19 cellular contexts compared by ENCODE assay signal in the genomic region with DNA sequence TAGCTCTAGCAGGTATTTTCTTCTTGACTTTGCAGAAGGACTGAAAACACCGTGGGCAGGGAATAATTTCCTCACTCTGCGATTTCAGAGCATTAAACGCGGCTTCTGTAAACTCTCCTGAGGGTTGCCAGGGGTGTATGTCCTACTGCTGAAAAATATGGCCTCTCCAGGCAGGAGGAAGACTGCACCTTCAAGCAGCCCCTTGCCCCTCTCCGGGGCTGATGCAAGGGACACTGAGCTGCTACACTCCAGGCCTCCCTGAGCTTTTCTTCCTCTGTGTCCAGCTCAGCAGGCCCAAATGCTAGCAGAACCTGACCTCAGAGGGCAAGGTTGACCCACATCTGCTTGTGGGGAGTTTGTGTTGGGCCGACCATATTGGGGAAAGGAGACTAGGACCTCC. TPM values are rescaled to one million over a fixed set of nuclear protein-coding genes. Genes with fewer than 3 reads are reported as not detected.
DNase-seq lines count a peak whose midpoint lies in the region; ATAC-seq, FAIRE-seq and TF ChIP-seq lines count a peak whose summit lies in the region.
"Had no signal": no experiment of that assay in that cellular context is flagged by ENCODE, and none has a peak within 500 bp of the region (broad histone marks: within the 10 kb centered on the region; RNA-seq: fewer than 3 reads in every experiment).

No MANE protein-coding gene starts in this region.

- no peak overlapping the region for H4K8ac ChIP-seq in trophoblast cell (ENCODE audit: low read depth, low read length)

- H2AFZ ChIP-seq in Loucy (ENCODE audit: low read length) (no peak overlapping the region), trophoblast cell (ENCODE audit: insufficient read depth, low read length, poor library complexity) (no peak overlapping the region)

- peak overlapping the region; percentile 94 for H3K27ac Mint-ChIP-seq in CD4-positive, alpha-beta T cell
- peak overlapping the region; percentile 99 for H3K27ac Mint-ChIP-seq in activated naive CD8-positive, alpha-beta T cell treated with anti-CD3 and anti-CD28 coated beads for 36 hours
- peak overlapping the region; percentile 39 to 54 for H3K27ac Mint-ChIP-seq in natural killer cell treated with Interleukin-12 subunit alpha and Interleukin-12 subunit beta and Interleukin-15 and Interleukin-18, amount 100 ng/mL, for 72 hours

- no peak overlapping the region for H3K23ac ChIP-seq in trophoblast cell (ENCODE audit: low read length)

- no peak overlapping the region for H2BK120ac ChIP-seq in trophoblast cell (ENCODE audit: insufficient read depth, low read length, poor library complexity)

- H3K36me3 ChIP-seq in Loucy (ENCODE audit: insufficient read depth, low read length): no peaks in the 10 kb centered on the region
- no peaks in the 10 kb centered on the region for H3K36me3 ChIP-seq in trophoblast cell (ENCODE audit: control insufficient read depth in 1 of 2, insufficient read depth in 2 of 2, low read length in 2 of 2)
- no peaks in the 10 kb centered on the region for H3K36me3 ChIP-seq in breast epithelium
- no peaks in the 10 kb centered on the region for H3K36me3 ChIP-seq in pancreas
- H3K36me3 ChIP-seq: HAP-1, right atrium auricular region had no signal

- TF ChIP-seq POLR2A in breast epithelium (IDR thresholded peaks at IDR 0.05): no peak

- H3K27me3 Mint-ChIP-seq in CD4-positive, alpha-beta T cell: no peaks in the 10 kb centered on the region
- no peaks in the 10 kb centered on the region for H3K27me3 Mint-ChIP-seq in activated naive CD8-positive, alpha-beta T cell treated with anti-CD3 and anti-CD28 coated beads for 36 hours
- peaks cover 5 to 7% of the 10 kb centered on the region in 2 donors for H3K27me3 Mint-ChIP-seq in natural killer cell treated with Interleukin-12 subunit alpha and Interleukin-12 subunit beta and Interleukin-15 and Interleukin-18, amount 100 ng/mL, for 72 hours

- DNase-seq in CD4-positive, alpha-beta T cell: no peak
- no peak for DNase-seq in activated naive CD8-positive, alpha-beta T cell treated with anti-CD3 and anti-CD28 coated beads for 36 hours
- no peak for DNase-seq in natural killer cell treated with Interleukin-12 subunit alpha and Interleukin-12 subunit beta and Interleukin-15 and Interleukin-18, amount 100 ng/mL, for 72 hours (ENCODE audit: low spot score)
- no peak for DNase-seq in trophoblast cell
- no peak for DNase-seq in breast epithelium (ENCODE audit: low spot score in 2 of 2)
- DNase-seq in RCC 7860 (ENCODE audit: low spot score): no peak
- no peak for DNase-seq in pancreas
- DNase-seq: activated CD4-positive, CD25-positive, alpha-beta regulatory T cell; AML-193; DMS53; Kasumi-1; mammary epithelial cell; NCI-H1417; NCI-H2227 treated with DMSO at 0.1 percent for 48 hours; stimulated activated CD4-positive, alpha-beta T cell treated with anti-CD3 and anti-CD28 coated beads, Interleukin-2, amount 100 ng/mL, for 24 hours had no signal

- H4K12ac ChIP-seq in trophoblast cell (ENCODE audit: low read depth, low read length): no peak overlapping the region

- H3K4ac ChIP-seq in trophoblast cell (ENCODE audit: low read depth, low read length): no peak overlapping the region

- H3K4me3 Mint-ChIP-seq in CD4-positive, alpha-beta T cell: peak overlapping the region; percentile 90
- H3K4me3 Mint-ChIP-seq in activated naive CD8-positive, alpha-beta T cell treated with anti-CD3 and anti-CD28 coated beads for 36 hours: peak overlapping the region; percentile 91
- peak overlapping the region; percentile 84 for H3K4me3 Mint-ChIP-seq in natural killer cell treated with Interleukin-12 subunit alpha and Interleukin-12 subunit beta and Interleukin-15 and Interleukin-18, amount 100 ng/mL, for 72 hours

- no peaks in the 10 kb centered on the region for H3K79me1 ChIP-seq in trophoblast cell (ENCODE audit: low read length)

- H3K9me3 Mint-ChIP-seq in CD4-positive, alpha-beta T cell: no peaks in the 10 kb centered on the region
- no peaks in the 10 kb centered on the region for H3K9me3 Mint-ChIP-seq in activated naive CD8-positive, alpha-beta T cell treated with anti-CD3 and anti-CD28 coated beads for 36 hours
- H3K9me3 Mint-ChIP-seq in natural killer cell treated with Interleukin-12 subunit alpha and Interleukin-12 subunit beta and Interleukin-15 and Interleukin-18, amount 100 ng/mL, for 72 hours: no peaks in the 10 kb centered on the region

- peaks cover 18% of the 10 kb centered on the region; the same call in 1 of the 2 replicates for H3K79me2 ChIP-seq in Loucy (ENCODE audit: insufficient read depth, low read length)
- H3K79me2 ChIP-seq in trophoblast cell (ENCODE audit: control insufficient read depth, insufficient read depth, low read length, poor library complexity): no peaks in the 10 kb centered on the region

- peaks cover 50% of the 10 kb centered on the region for H3K4me1 ChIP-seq in Loucy (ENCODE audit: insufficient read depth, low read length, poor library complexity, severe bottlenecking)
- H3K4me1 ChIP-seq in trophoblast cell (ENCODE audit: control insufficient read depth in 1 of 2, insufficient read depth in 2 of 2, low read length in 2 of 2): no peaks in the 10 kb centered on the region
- no peaks in the 10 kb centered on the region for H3K4me1 ChIP-seq in breast epithelium
- H3K4me1 ChIP-seq in pancreas: no peaks in the 10 kb centered on the region
- H3K4me1 ChIP-seq: HAP-1, right atrium auricular region had no signal

- H2BK5ac ChIP-seq in trophoblast cell (ENCODE audit: low read depth, low read length, poor library complexity): no peak overlapping the region

- H3K4me2 ChIP-seq in Loucy (ENCODE audit: low read depth, low read length, poor library complexity, severe bottlenecking): peak overlapping the region; percentile 97
- no peak overlapping the region for H3K4me2 ChIP-seq in trophoblast cell (ENCODE audit: low read length)

- peak overlapping the region; percentile 82 for H3K9ac ChIP-seq in Loucy (ENCODE audit: low read depth, low read length, poor library complexity, severe bottlenecking)
- H3K9ac ChIP-seq in trophoblast cell (ENCODE audit: low read length): no peak overlapping the region

- no peaks in the 10 kb centered on the region for H3K9me3 ChIP-seq in CD4-positive, alpha-beta T cell (ENCODE audit: control insufficient read depth, low read length)
- H3K9me3 ChIP-seq in Loucy (ENCODE audit: insufficient read depth, low read depth, low read length) (no peaks in the 10 kb centered on the region), trophoblast cell (ENCODE audit: insufficient read depth, low read depth, low read length) (no peaks in the 10 kb centered on the region), breast epithelium (no peaks in the 10 kb centered on the region), pancreas (no peaks in the 10 kb centered on the region)
- H3K9me3 ChIP-seq: HAP-1, right atrium auricular region had no signal

- H3K36me3 Mint-ChIP-seq in CD4-positive, alpha-beta T cell (ENCODE audit: low read depth): peaks cover 70% of the 10 kb centered on the region
- peaks cover 54% of the 10 kb centered on the region for H3K36me3 Mint-ChIP-seq in activated naive CD8-positive, alpha-beta T cell treated with anti-CD3 and anti-CD28 coated beads for 36 hours
- no peaks in the 10 kb centered on the region for H3K36me3 Mint-ChIP-seq in natural killer cell treated with Interleukin-12 subunit alpha and Interleukin-12 subunit beta and Interleukin-15 and Interleukin-18, amount 100 ng/mL, for 72 hours

- no peaks in the 10 kb centered on the region for H4K20me1 ChIP-seq in Loucy (ENCODE audit: insufficient read depth, low read length, poor library complexity, severe bottlenecking)

- CTCF ChIA-PET in CD4-positive, alpha-beta T cell (lab: Charles Lee): no interaction called here

- FAIRE-seq in RCC 7860 (lab: Jason Lieb, UNC) (no peak), pancreas (lab: Jason Lieb, UNC) (no peak)
- FAIRE-seq: GM18507 had no signal

- H2AK5ac ChIP-seq in trophoblast cell (ENCODE audit: low read length): no peak overlapping the region

- H2BK12ac ChIP-seq in trophoblast cell (ENCODE audit: low read length): no peak overlapping the region

- no CpG with 5 or more reads among the region's 6 CpGs for WGBS in trophoblast cell (ENCODE audit: extremely low coverage, insufficient coverage, insufficient read length)
- 74 to 75% methylated on average over 6 of the region's 6 CpGs for WGBS in pancreas, 2 donors

- ATAC-seq in CD4-positive, alpha-beta T cell (ENCODE audit: poor library complexity): no peak
- no peak for ATAC-seq in natural killer cell treated with Interleukin-12 subunit alpha and Interleukin-12 subunit beta and Interleukin-15 and Interleukin-18, amount 100 ng/mL, for 72 hours
- ATAC-seq in pancreas: no peak

- peaks cover 57% of the 10 kb centered on the region for H3K4me1 Mint-ChIP-seq in CD4-positive, alpha-beta T cell (ENCODE audit: low read depth)
- peaks cover 52% of the 10 kb centered on the region for H3K4me1 Mint-ChIP-seq in activated naive CD8-positive, alpha-beta T cell treated with anti-CD3 and anti-CD28 coated beads for 36 hours
- H3K4me1 Mint-ChIP-seq in natural killer cell treated with Interleukin-12 subunit alpha and Interleukin-12 subunit beta and Interleukin-15 and Interleukin-18, amount 100 ng/mL, for 72 hours (ENCODE audit: low read depth in 2 of 2): peaks cover 46 to 51% of the 10 kb centered on the region in 2 donors

- no peak overlapping the region for H4K91ac ChIP-seq in trophoblast cell (ENCODE audit: low read depth, low read length)

- H3K4me3 ChIP-seq in Loucy (ENCODE audit: low read length, poor library complexity, severe bottlenecking) (peak overlapping the region; percentile 76), trophoblast cell (ENCODE audit: low read depth, low read length) (no peak overlapping the region), breast epithelium (no peak overlapping the region), pancreas (no peak overlapping the region)
- H3K4me3 ChIP-seq: HAP-1, right atrium auricular region had no signal

- H3K27me3 ChIP-seq in CD4-positive, alpha-beta T cell (ENCODE audit: control insufficient read depth, insufficient read depth, low read length): no peaks in the 10 kb centered on the region
- H3K27me3 ChIP-seq in Loucy (ENCODE audit: insufficient read depth, low read length, poor library complexity, severe bottlenecking): no peaks in the 10 kb centered on the region
- no peaks in the 10 kb centered on the region for H3K27me3 ChIP-seq in trophoblast cell (ENCODE audit: insufficient read depth, low read length)
- H3K27me3 ChIP-seq in breast epithelium: no peaks in the 10 kb centered on the region
- H3K27me3 ChIP-seq in pancreas: no peaks in the 10 kb centered on the region
- H3K27me3 ChIP-seq: right atrium auricular region had no signal

- intact Hi-C loops in CD4-positive, alpha-beta T cell (cut with DNase I, micrococcal nuclease): no loop called here
- intact Hi-C loops in breast epithelium (cut with DNase I; ENCODE audit: low total_unique reads) (no loop called here), pancreas (cut with DNase I) (no loop called here)

- no peak overlapping the region for H3K18ac ChIP-seq in trophoblast cell (ENCODE audit: low read length)

- no peaks in the 10 kb centered on the region for H3K9me2 ChIP-seq in Loucy (replicated peaks; ENCODE audit: low read depth, low read length)

- H3K27ac ChIP-seq in CD4-positive, alpha-beta T cell (ENCODE audit: low read depth, low read length): peak overlapping the region; percentile 93
- H3K27ac ChIP-seq in trophoblast cell (ENCODE audit: low read depth, low read length): no peak overlapping the region
- no peak overlapping the region for H3K27ac ChIP-seq in breast epithelium
- H3K27ac ChIP-seq in pancreas: no peak overlapping the region
- H3K27ac ChIP-seq: right atrium auricular region had no signal

- POLR2A ChIA-PET in CD4-positive, alpha-beta T cell (lab: Charles Lee): interaction anchor here (1.2 to 1.7 kb wide), 2 partner anchors 38 to 68 kb away, joined by 5 read pairs; partner anchors contain the start of gene PRPF19

- H3K14ac ChIP-seq in trophoblast cell (ENCODE audit: low read length): no peak overlapping the region

- TF ChIP-seq CTCF in CD4-positive, alpha-beta T cell (IDR thresholded peaks at IDR 0.05): no peak
- TF ChIP-seq CTCF in Loucy (conservative IDR thresholded peaks at IDR 0.05; ENCODE audit: low read length): no peak
- TF ChIP-seq CTCF in breast epithelium (IDR thresholded peaks at IDR 0.05): no peak
- TF ChIP-seq CTCF in pancreas (IDR thresholded peaks at IDR 0.05): no peak

- H3F3A ChIP-seq in Loucy (ENCODE audit: low read depth): no peaks in the 10 kb centered on the region

RNA-seq across cellular contexts. Expression of gene CD6, which starts 2.2 kb away (rescaled TPM):
- total RNA-seq in CD4-positive, alpha-beta T cell: 100 to 1,000 TPM; 814 to 827 TPM
- 100 to 1,000 TPM; 167 to 169 TPM for total RNA-seq in activated naive CD8-positive, alpha-beta T cell treated with anti-CD3 and anti-CD28 coated beads for 36 hours
- total RNA-seq in natural killer cell treated with Interleukin-12 subunit alpha and Interleukin-12 subunit beta and Interleukin-15 and Interleukin-18, amount 100 ng/mL, for 72 hours: 10 to 100 TPM in 1 of 2 donors, 1 to 10 TPM in 1; 5.9 to 44.0 TPM
- 0.08 and 0.19 TPM in 2 replicates for polyA plus RNA-seq in trophoblast cell (2013)
- 1 to 10 TPM in 1 of 3 donors, under 1 TPM in 2; 0.80 to 1.9 (median 0.98) TPM for total RNA-seq in breast epithelium
- total RNA-seq in pancreas: 1 to 10 TPM in 4 of 6 donors, under 1 TPM in 2; 0.23 to 2.3 (median 1.2) TPM
- under 1 TPM; 0.65 to 0.96 TPM for polyA plus RNA-seq in pancreas
- total RNA-seq: mammary epithelial cell had no signal
- polyA plus RNA-seq: mammary epithelial cell had no signal

RNA-seq across cellular contexts. Expression of gene SLC15A3, which starts 21.7 kb away (rescaled TPM):
- total RNA-seq in CD4-positive, alpha-beta T cell: 10 to 100 TPM; 10.5 to 11.9 TPM
- 1 to 10 TPM; 6.3 to 6.9 TPM for total RNA-seq in activated naive CD8-positive, alpha-beta T cell treated with anti-CD3 and anti-CD28 coated beads for 36 hours
- 1 to 10 TPM; 1.2 to 5.0 TPM for total RNA-seq in natural killer cell treated with Interleukin-12 subunit alpha and Interleukin-12 subunit beta and Interleukin-15 and Interleukin-18, amount 100 ng/mL, for 72 hours
- polyA plus RNA-seq in trophoblast cell (2013): 2.0 and 2.9 TPM in 2 replicates
- total RNA-seq in breast epithelium (10 to 100 TPM in 2 of 3 donors, 1 to 10 TPM in 1; 8.8 to 23.2 (median 20.8) TPM), pancreas (10 to 100 TPM in 2 of 6 donors, 1 to 10 TPM in 4; 2.0 to 25.3 (median 4.5) TPM)
- polyA plus RNA-seq in pancreas: 1 to 10 TPM; 5.8 to 7.7 TPM

RNA-seq across cellular contexts. Expression of gene TMEM132A, which starts 49.4 kb away (rescaled TPM):
- total RNA-seq in CD4-positive, alpha-beta T cell: not detected
- 1 to 10 TPM; 1.3 to 1.4 TPM for total RNA-seq in activated naive CD8-positive, alpha-beta T cell treated with anti-CD3 and anti-CD28 coated beads for 36 hours
- total RNA-seq in natural killer cell treated with Interleukin-12 subunit alpha and Interleukin-12 subunit beta and Interleukin-15 and Interleukin-18, amount 100 ng/mL, for 72 hours: under 1 TPM in 1 of 2 donors, not detected in 1; 0.10 TPM
- 77.9 and 87.2 TPM in 2 replicates for polyA plus RNA-seq in trophoblast cell (2013)
- total RNA-seq in breast epithelium (10 to 100 TPM in 1 of 3 donors, 1 to 10 TPM in 2; 2.9 to 11.0 (median 8.5) TPM), pancreas (10 to 100 TPM in 2 of 6 donors, 1 to 10 TPM in 4; 3.1 to 36.7 (median 3.6) TPM)
- polyA plus RNA-seq in pancreas: 10 to 100 TPM in 1 of 2 donors, 1 to 10 TPM in 1; 5.9 to 12.1 TPM

RNA-seq across cellular contexts. Expression of gene TMEM109, which starts 59.7 kb away (rescaled TPM):
- total RNA-seq in CD4-positive, alpha-beta T cell: 10 to 100 TPM; 27.8 to 32.9 TPM
- 100 to 1,000 TPM; 109 to 113 TPM for total RNA-seq in activated naive CD8-positive, alpha-beta T cell treated with anti-CD3 and anti-CD28 coated beads for 36 hours
- total RNA-seq in natural killer cell treated with Interleukin-12 subunit alpha and Interleukin-12 subunit beta and Interleukin-15 and Interleukin-18, amount 100 ng/mL, for 72 hours: 100 to 1,000 TPM in 1 of 2 donors, 10 to 100 TPM in 1; 81.8 to 105 TPM
- 82.6 and 93.9 TPM in 2 replicates for polyA plus RNA-seq in trophoblast cell (2013)
- total RNA-seq in breast epithelium (100 to 1,000 TPM in 1 of 3 donors, 10 to 100 TPM in 2; 77.6 to 112 (median 77.7) TPM), pancreas (10 to 100 TPM; 35.1 to 51.9 (median 40.0) TPM)
- polyA plus RNA-seq in pancreas: 10 to 100 TPM; 28.2 to 53.0 TPM

Comparison
In these comparisons a context has a peak if more than half of its experiments do, and no peak if none do; other contexts are left out.
1. H3K27ac Mint-ChIP-seq: peak in every context shown above with its lines; median percentile 99 in activated naive CD8-positive, alpha-beta T cell treated with anti-CD3 and anti-CD28 coated beads for 36 hours; 94 in CD4-positive, alpha-beta T cell; 46 in natural killer cell treated with Interleukin-12 subunit alpha and Interleukin-12 subunit beta and Interleukin-15 and Interleukin-18, amount 100 ng/mL, for 72 hours.
2. RNA of gene CD6, which starts 2.2 kb away (total RNA-seq): 814 to 827 TPM in CD4-positive, alpha-beta T cell; 167 to 169 TPM in activated naive CD8-positive, alpha-beta T cell treated with anti-CD3 and anti-CD28 coated beads for 36 hours, 5.9 to 44.0 TPM in natural killer cell treated with Interleukin-12 subunit alpha and Interleukin-12 subunit beta and Interleukin-15 and Interleukin-18, amount 100 ng/mL, for 72 hours, 0.23 to 2.3 TPM in pancreas and 0.80 to 1.9 TPM in breast epithelium; every median in the first group is over 4 times any median in the second.
3. Peak in every context shown above with its lines, with median percentiles within 50 percentile points of each other: H3K4me3 Mint-ChIP-seq.